In genomic region chr1:41892211-41892840, GRCh38 we compare ENCODE assay signal across 9 cellular contexts. TPM values are rescaled to one million over a fixed set of nuclear protein-coding genes. Genes with fewer than 3 reads are reported as not detected.
DNase-seq lines count a peak whose midpoint lies in the region; ATAC-seq and TF ChIP-seq lines count a peak whose summit lies in the region.
"Had no signal": no experiment of that assay in that cellular context is flagged by ENCODE, and none has a peak within 500 bp of the region (broad histone marks: within the 10 kb centered on the region; RNA-seq: fewer than 3 reads in every experiment).

No MANE protein-coding gene starts in this region.

- TF ChIP-seq CTCF in activated B cell treated with CpG ODN at 0.5 μM for 24 hours (IDR thresholded peaks at IDR 0.05), result no peak
- no peak for TF ChIP-seq CTCF in spleen (IDR thresholded peaks at IDR 0.05 in 8 of 11, conservative IDR thresholded peaks at IDR 0.05 in 3 of 11)

- peaks cover 0 to 57% (median 41%) of the 10 kb centered on the region in 6 donors for H3K4me1 ChIP-seq in spleen

- CTCF ChIA-PET in activated B cell treated with CpG ODN at 0.5 μM for 24 hours (lab: Charles Lee), result interaction anchor here (1.2 to 4.4 kb wide), 9 partner anchors 80 to 376 kb away, joined by 3 to 38 read pairs (median 6); no protein-coding TSS in a partner anchor

- H3K36me3 ChIP-seq in spleen, result no peaks in the 10 kb centered on the region

- 53 to 59% (median 56%) methylated on average over 6 of the region's 6 CpGs for WGBS in spleen, 5 donors

- peak overlapping the region; percentile 94 for H3K27ac Mint-ChIP-seq in activated CD4-positive, alpha-beta T cell treated with anti-CD3 and anti-CD28 coated beads, Interleukin-2, amount 10 ng/mL, durations not matched to agents 24 days and 14 days
- H3K27ac Mint-ChIP-seq in activated B cell treated with CpG ODN at 0.5 μM for 24 hours, result no peak overlapping the region

- H3K27me3 Mint-ChIP-seq in activated CD4-positive, alpha-beta T cell treated with anti-CD3 and anti-CD28 coated beads, Interleukin-2, amount 10 ng/mL, durations not matched to agents 24 days and 14 days, result no peaks in the 10 kb centered on the region
- H3K27me3 Mint-ChIP-seq in activated B cell treated with CpG ODN at 0.5 μM for 24 hours, result no peaks in the 10 kb centered on the region

- peak overlapping the region; percentile 67 to 91 (median 83) for H3K27ac ChIP-seq in spleen

- H3K4me3 Mint-ChIP-seq in activated CD4-positive, alpha-beta T cell treated with anti-CD3 and anti-CD28 coated beads, Interleukin-2, amount 10 ng/mL, durations not matched to agents 24 days and 14 days, result peak overlapping the region; percentile 84
- H3K4me3 Mint-ChIP-seq in activated B cell treated with CpG ODN at 0.5 μM for 24 hours, result peak overlapping the region; percentile 83

- ATAC-seq in activated B cell treated with CpG ODN at 0.5 μM for 24 hours (ENCODE audit: low read depth) (no peak), left cardiac atrium (peak; percentile 19 to 29), GM19035 (IDR thresholded peaks at IDR 0.05; ENCODE audit: unreplicated experiment) (no peak)

- no peaks in the 10 kb centered on the region for H3K27me3 ChIP-seq in spleen (replicated peaks in 1 of 7)

- no peaks in the 10 kb centered on the region for H3K9me3 ChIP-seq in spleen
- H3K9me3 ChIP-seq: SK-N-SH had no signal

- intact Hi-C loops in activated CD4-positive, alpha-beta T cell treated with anti-CD3 and anti-CD28 coated beads, Interleukin-2, amount 10 ng/mL, durations not matched to agents 24 days and 14 days (cut with micrococcal nuclease), result loop anchor here (5.0 to 10.0 kb wide), 3 partner anchors 140 to 378 kb away; no protein-coding TSS in a partner anchor
- intact Hi-C loops in activated B cell treated with CpG ODN at 0.5 μM for 24 hours (cut with micrococcal nuclease), result loop anchor here (5.0 to 10.0 kb wide), 3 partner anchors 142 to 375 kb away; no protein-coding TSS in a partner anchor
- intact Hi-C loops in left cardiac atrium (cut with DNase I), result no loop called here
- intact Hi-C loops in spleen (cut with DNase I; ENCODE audit: low total_unique reads), result no loop called here

- H3K9me3 Mint-ChIP-seq in activated CD4-positive, alpha-beta T cell treated with anti-CD3 and anti-CD28 coated beads, Interleukin-2, amount 10 ng/mL, durations not matched to agents 24 days and 14 days, result no peaks in the 10 kb centered on the region
- H3K9me3 Mint-ChIP-seq in activated B cell treated with CpG ODN at 0.5 μM for 24 hours, result no peaks in the 10 kb centered on the region

- peak; percentile 79 for DNase-seq in activated CD4-positive, alpha-beta T cell treated with anti-CD3 and anti-CD28 coated beads, Interleukin-2, amount 10 ng/mL, durations not matched to agents 24 days and 14 days
- no peak for DNase-seq in activated CD4-positive, alpha-beta T cell treated with anti-CD3 and anti-CD28 coated beads for 48 hours
- no peak for DNase-seq in activated B cell treated with CpG ODN at 0.5 μM for 24 hours
- DNase-seq in left cardiac atrium, result no peak
- DNase-seq in spleen, result no peak
- no peak for DNase-seq in GM03348 (ENCODE audit: low spot score)
- no peak for DNase-seq in stimulated activated naive CD4-positive, alpha-beta T cell treated with Interleukin-2 at 50 U/mL for 16 hours (lab: John Stamatoyannopoulos, UW)

- H3K4me1 Mint-ChIP-seq in activated CD4-positive, alpha-beta T cell treated with anti-CD3 and anti-CD28 coated beads, Interleukin-2, amount 10 ng/mL, durations not matched to agents 24 days and 14 days, result peaks cover 66% of the 10 kb centered on the region
- peaks cover 15% of the 10 kb centered on the region for H3K4me1 Mint-ChIP-seq in activated B cell treated with CpG ODN at 0.5 μM for 24 hours

- H3K36me3 Mint-ChIP-seq in activated CD4-positive, alpha-beta T cell treated with anti-CD3 and anti-CD28 coated beads, Interleukin-2, amount 10 ng/mL, durations not matched to agents 24 days and 14 days (ENCODE audit: low read depth), result no peaks in the 10 kb centered on the region
- H3K36me3 Mint-ChIP-seq in activated B cell treated with CpG ODN at 0.5 μM for 24 hours (ENCODE audit: low read depth), result no peaks in the 10 kb centered on the region

- TF ChIP-seq POLR2A in spleen (IDR thresholded peaks at IDR 0.05), result no peak

- H3K4me3 ChIP-seq in spleen, result peak overlapping the region in 3 of 8 donors; percentile 40 to 67 (median 44)

- POLR2A ChIA-PET in activated B cell treated with CpG ODN at 0.5 μM for 24 hours (lab: Charles Lee), result interaction anchor here (0.5 to 1.5 kb wide), 7 partner anchors 27 to 513 kb away, joined by 3 to 5 read pairs (median 3); partner anchors contain the start of gene HIVEP3

RNA-seq across cellular contexts. Expression of gene HIVEP3, which starts 26.4 kb away (rescaled TPM):
- 70.5 and 73.9 TPM in 2 replicates for total RNA-seq in activated CD4-positive, alpha-beta T cell treated with anti-CD3 and anti-CD28 coated beads, Interleukin-2, amount 10 ng/mL, durations not matched to agents 24 days and 14 days
- total RNA-seq in activated B cell treated with CpG ODN at 0.5 μM for 24 hours (12.6 and 14.4 TPM in 2 replicates), left cardiac atrium (1 to 10 TPM; 6.6 to 7.2 TPM), spleen (10 to 100 TPM in 4 of 7 donors, 1 to 10 TPM in 3; 5.6 to 21.2 (median 11.0) TPM)
- polyA plus RNA-seq in spleen, result 1 to 10 TPM; 2.4 to 4.7 (median 2.5) TPM

Comparison
In these comparisons a context has a peak if more than half of its experiments do, and no peak if none do; other contexts are left out.
1. ATAC-seq: peak in left cardiac atrium (2 of 2); none in activated B cell treated with CpG ODN at 0.5 μM for 24 hours (single experiment) and GM19035 (single experiment).
2. intact Hi-C loops: an anchor here in activated CD4-positive, alpha-beta T cell treated with anti-CD3 and anti-CD28 coated beads, Interleukin-2, amount 10 ng/mL, durations not matched to agents 24 days and 14 days (5.0 to 10.0 kb wide) and activated B cell treated with CpG ODN at 0.5 μM for 24 hours (5.0 to 10.0 kb wide); none called in left cardiac atrium and spleen.